In the genomic region with DNA sequence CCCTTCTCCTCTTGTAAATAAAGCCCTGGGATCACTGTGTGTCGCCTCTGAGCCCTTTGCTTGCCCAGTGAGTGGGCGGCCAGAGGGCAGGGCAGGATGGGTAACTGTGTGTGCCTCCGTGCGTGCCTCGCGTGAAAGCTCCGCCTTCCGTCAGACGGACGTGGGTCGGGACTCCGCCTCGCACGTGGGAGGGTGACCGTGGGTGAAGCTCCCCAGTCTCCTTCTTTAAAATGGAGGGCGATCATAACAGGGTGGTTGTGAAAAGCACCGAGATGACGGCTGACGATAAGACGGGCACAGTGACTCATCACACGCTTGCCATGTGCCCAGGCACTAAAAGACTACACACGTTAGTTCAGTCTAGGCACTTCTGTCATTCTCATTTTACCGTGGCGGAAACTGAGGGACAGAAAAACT, we compare ENCODE assay signal across 8 cellular contexts. TPM values are rescaled to one million over a fixed set of nuclear protein-coding genes. Genes with fewer than 3 reads are reported as not detected.
A peak's percentile ranks its signal among the peaks of the same experiment; 100 is the strongest.
DNase-seq lines count a peak whose midpoint lies in the region; ATAC-seq, FAIRE-seq and TF ChIP-seq lines count a peak whose summit lies in the region.

No MANE protein-coding gene starts in this region.

- H3K36me3 ChIP-seq in KMS-11 (ENCODE audit: insufficient read depth) = no peaks in the 10 kb centered on the region; the same call in 1 of the 2 replicates
- H3K36me3 ChIP-seq in ectodermal cell (ENCODE audit: control insufficient read depth, insufficient read depth, low read length) = peaks cover 7% of the 10 kb centered on the region

- peak overlapping the region; percentile 90 for H3K4me3 Mint-ChIP-seq in activated CD4-positive, alpha-beta T cell treated with anti-CD3 and anti-CD28 coated beads, Interleukin-2, amount 10 ng/mL, durations not matched to agents 24 days and 14 days
- H3K4me3 Mint-ChIP-seq in stimulated activated naive B cell treated with anti-CD40 and anti-IgM and Interleukin-4, amounts not matched to agents 10 μg/mL and 1 μg/mL and 100 μg/mL, for 72 hours = peak overlapping the region; percentile 89

- peak overlapping the region; percentile 99 for H3K27ac Mint-ChIP-seq in activated CD4-positive, alpha-beta T cell treated with anti-CD3 and anti-CD28 coated beads, Interleukin-2, amount 10 ng/mL, durations not matched to agents 24 days and 14 days
- peak overlapping the region; percentile 98 for H3K27ac Mint-ChIP-seq in stimulated activated naive B cell treated with anti-CD40 and anti-IgM and Interleukin-4, amounts not matched to agents 10 μg/mL and 1 μg/mL and 100 μg/mL, for 72 hours

- H2AFZ ChIP-seq in KMS-11 (ENCODE audit: low read depth) = peak overlapping the region; percentile 14; the same call in 1 of the 2 replicates

- peaks cover 69% of the 10 kb centered on the region for H3K36me3 Mint-ChIP-seq in activated CD4-positive, alpha-beta T cell treated with anti-CD3 and anti-CD28 coated beads, Interleukin-2, amount 10 ng/mL, durations not matched to agents 24 days and 14 days (ENCODE audit: low read depth)
- H3K36me3 Mint-ChIP-seq in stimulated activated naive B cell treated with anti-CD40 and anti-IgM and Interleukin-4, amounts not matched to agents 10 μg/mL and 1 μg/mL and 100 μg/mL, for 72 hours = peaks cover 60 to 81% of the 10 kb centered on the region in 2 donors

- peaks cover 69% of the 10 kb centered on the region for H3K4me1 Mint-ChIP-seq in activated CD4-positive, alpha-beta T cell treated with anti-CD3 and anti-CD28 coated beads, Interleukin-2, amount 10 ng/mL, durations not matched to agents 24 days and 14 days
- H3K4me1 Mint-ChIP-seq in stimulated activated naive B cell treated with anti-CD40 and anti-IgM and Interleukin-4, amounts not matched to agents 10 μg/mL and 1 μg/mL and 100 μg/mL, for 72 hours = peaks cover 76 to 95% of the 10 kb centered on the region in 2 donors

- WGBS in ectodermal cell, 2 experiments = 69 to 70% methylated on average over 24 of the region's 24 CpGs

- no peaks in the 10 kb centered on the region for H3K27me3 Mint-ChIP-seq in activated CD4-positive, alpha-beta T cell treated with anti-CD3 and anti-CD28 coated beads, Interleukin-2, amount 10 ng/mL, durations not matched to agents 24 days and 14 days
- no peaks in the 10 kb centered on the region for H3K27me3 Mint-ChIP-seq in stimulated activated naive B cell treated with anti-CD40 and anti-IgM and Interleukin-4, amounts not matched to agents 10 μg/mL and 1 μg/mL and 100 μg/mL, for 72 hours

- H3K27ac ChIP-seq in KMS-11 (peak overlapping the region; percentile 50; the same call in 1 of the 2 replicates), ectodermal cell (ENCODE audit: insufficient read depth, low read depth, low read length, poor library complexity, severe bottlenecking) (peak overlapping the region; percentile 64)

- ATAC-seq in stimulated activated naive B cell treated with anti-CD40 and anti-IgM and Interleukin-4, amounts not matched to agents 10 μg/mL and 1 μg/mL and 100 μg/mL, for 72 hours (replicated peaks) = peak; percentile 52 to 54

- H3K79me2 ChIP-seq in KMS-11 (ENCODE audit: insufficient read depth, low read depth) = no peaks in the 10 kb centered on the region

- no peaks in the 10 kb centered on the region for H3K9me3 ChIP-seq in ectodermal cell (ENCODE audit: control insufficient read depth, low read length)

- H3K4me1 ChIP-seq in KMS-11 (ENCODE audit: low read depth, poor library complexity, severe bottlenecking) = peaks cover 3% of the 10 kb centered on the region
- peaks cover 26% of the 10 kb centered on the region for H3K4me1 ChIP-seq in ectodermal cell (ENCODE audit: control insufficient read depth, insufficient read depth, low read length)

- peak; percentile 94 for DNase-seq in DMS53 (lab: John Stamatoyannopoulos, UW)
- DNase-seq in activated CD4-positive, alpha-beta T cell treated with anti-CD3 and anti-CD28 coated beads, Interleukin-2, amount 10 ng/mL, durations not matched to agents 24 days and 14 days = peak; percentile 94
- DNase-seq in myocyte (ENCODE audit: low read depth) = peak; percentile 79
- DNase-seq in stimulated activated naive B cell treated with anti-CD40 and anti-IgM and Interleukin-4, amounts not matched to agents 10 μg/mL and 1 μg/mL and 100 μg/mL, for 72 hours = peak; percentile 89
- DNase-seq in GM19239 (ENCODE audit: insufficient read length, low spot score) = no peak
- no peak for DNase-seq in NCI-H2227 (lab: John Stamatoyannopoulos, UW; ENCODE audit: unreplicated experiment)

- intact Hi-C loops in activated CD4-positive, alpha-beta T cell treated with anti-CD3 and anti-CD28 coated beads, Interleukin-2, amount 10 ng/mL, durations not matched to agents 24 days and 14 days (cut with micrococcal nuclease) = loop anchor here (1.0 kb wide), 3 partner anchors 8 to 17 kb away; partner anchors contain the start of genes C12orf57, EMG1 and PHB2

- H3K4me3 ChIP-seq in KMS-11 (IDR thresholded peaks at IDR 0.05; ENCODE audit: insufficient read depth, low read depth, low read length) (no peak overlapping the region), ectodermal cell (ENCODE audit: insufficient read depth, low read depth, low read length) (peak overlapping the region; percentile 13)

- TF ChIP-seq CTCF in KMS-11 (conservative IDR thresholded peaks at IDR 0.05; ENCODE audit: low read depth, low read length) = no peak

- H3K9ac ChIP-seq in KMS-11 = peak overlapping the region; percentile 42; the same call in 1 of the 2 replicates

- H3K4me2 ChIP-seq in KMS-11 = no peak overlapping the region

- H3K9me3 Mint-ChIP-seq in activated CD4-positive, alpha-beta T cell treated with anti-CD3 and anti-CD28 coated beads, Interleukin-2, amount 10 ng/mL, durations not matched to agents 24 days and 14 days = no peaks in the 10 kb centered on the region
- H3K9me3 Mint-ChIP-seq in stimulated activated naive B cell treated with anti-CD40 and anti-IgM and Interleukin-4, amounts not matched to agents 10 μg/mL and 1 μg/mL and 100 μg/mL, for 72 hours = no peaks in the 10 kb centered on the region

- H4K20me1 ChIP-seq in KMS-11 (ENCODE audit: insufficient read depth) = no peaks in the 10 kb centered on the region

- FAIRE-seq in GM19239 (lab: Jason Lieb, UNC) = no peak

- H3K27me3 ChIP-seq in KMS-11 (ENCODE audit: insufficient read depth, low read depth) (no peaks in the 10 kb centered on the region), ectodermal cell (ENCODE audit: control insufficient read depth, insufficient read depth, low read length, poor library complexity, severe bottlenecking) (no peaks in the 10 kb centered on the region)

RNA-seq across cellular contexts. Expression of gene PHB2, which starts 9.2 kb away (rescaled TPM):
- 474 and 487 TPM in 2 replicates for total RNA-seq in activated CD4-positive, alpha-beta T cell treated with anti-CD3 and anti-CD28 coated beads, Interleukin-2, amount 10 ng/mL, durations not matched to agents 24 days and 14 days
- 272 TPM for polyA plus RNA-seq in ectodermal cell (2013, experiment 1 of 4)
- polyA plus RNA-seq in ectodermal cell (2013, experiment 2 of 4) = 264 TPM
- polyA plus RNA-seq in ectodermal cell (2013, experiment 3 of 4) = 236 TPM
- 262 TPM for polyA plus RNA-seq in ectodermal cell (2013, experiment 4 of 4)
- 222 and 275 TPM in 2 replicates for total RNA-seq in myocyte
- polyA plus RNA-seq in myocyte (2012) = 163 TPM

RNA-seq across cellular contexts. Expression of gene EMG1, which starts 9.4 kb away (rescaled TPM):
- 129 and 131 TPM in 2 replicates for total RNA-seq in activated CD4-positive, alpha-beta T cell treated with anti-CD3 and anti-CD28 coated beads, Interleukin-2, amount 10 ng/mL, durations not matched to agents 24 days and 14 days
- polyA plus RNA-seq in ectodermal cell (2013, experiment 1 of 4) = 40.0 TPM
- polyA plus RNA-seq in ectodermal cell (2013, experiment 2 of 4) = 34.5 TPM
- polyA plus RNA-seq in ectodermal cell (2013, experiment 3 of 4) = 21.3 TPM
- 24.4 TPM for polyA plus RNA-seq in ectodermal cell (2013, experiment 4 of 4)
- total RNA-seq in myocyte = 33.3 and 52.3 TPM in 2 replicates
- 50.7 TPM for polyA plus RNA-seq in myocyte (2012)

RNA-seq across cellular contexts. Expression of gene PTPN6, which starts 10.1 kb away (rescaled TPM):
- total RNA-seq in activated CD4-positive, alpha-beta T cell treated with anti-CD3 and anti-CD28 coated beads, Interleukin-2, amount 10 ng/mL, durations not matched to agents 24 days and 14 days = 349 and 355 TPM in 2 replicates
- 2.0 TPM for polyA plus RNA-seq in ectodermal cell (2013, experiment 1 of 4)
- polyA plus RNA-seq in ectodermal cell (2013, experiment 2 of 4) = 2.1 TPM
- 2.7 TPM for polyA plus RNA-seq in ectodermal cell (2013, experiment 3 of 4)
- 2.5 TPM for polyA plus RNA-seq in ectodermal cell (2013, experiment 4 of 4)
- 1.5 TPM in 1 of 2 replicates, not detected in the other for total RNA-seq in myocyte
- 0.76 TPM for polyA plus RNA-seq in myocyte (2012)

RNA-seq across cellular contexts. Expression of gene C12orf57, which starts 17.5 kb away (rescaled TPM):
- 168 and 174 TPM in 2 replicates for total RNA-seq in activated CD4-positive, alpha-beta T cell treated with anti-CD3 and anti-CD28 coated beads, Interleukin-2, amount 10 ng/mL, durations not matched to agents 24 days and 14 days
- polyA plus RNA-seq in ectodermal cell (2013, experiment 1 of 4) = 290 TPM
- polyA plus RNA-seq in ectodermal cell (2013, experiment 2 of 4) = 288 TPM
- polyA plus RNA-seq in ectodermal cell (2013, experiment 3 of 4) = 271 TPM
- 291 TPM for polyA plus RNA-seq in ectodermal cell (2013, experiment 4 of 4)
- 116 and 166 TPM in 2 replicates for total RNA-seq in myocyte
- polyA plus RNA-seq in myocyte (2012) = 196 TPM

RNA-seq across cellular contexts. Expression of gene RNU7-1, which starts 17.7 kb away (rescaled TPM):
- total RNA-seq in activated CD4-positive, alpha-beta T cell treated with anti-CD3 and anti-CD28 coated beads, Interleukin-2, amount 10 ng/mL, durations not matched to agents 24 days and 14 days = not detected in 2 replicates
- polyA plus RNA-seq in ectodermal cell (2013, experiment 1 of 4) = not detected
- not detected for polyA plus RNA-seq in ectodermal cell (2013, experiment 2 of 4)
- polyA plus RNA-seq in ectodermal cell (2013, experiment 3 of 4) = not detected
- polyA plus RNA-seq in ectodermal cell (2013, experiment 4 of 4) = not detected
- not detected in 2 replicates for total RNA-seq in myocyte
- not detected for polyA plus RNA-seq in myocyte (2012)

Comparison
In these comparisons a context has a peak if more than half of its experiments do, and no peak if none do; other contexts are left out.
1. DNase-seq: peak in DMS53 (single experiment), activated CD4-positive, alpha-beta T cell treated with anti-CD3 and anti-CD28 coated beads, Interleukin-2, amount 10 ng/mL, durations not matched to agents 24 days and 14 days (single experiment), myocyte (single experiment) and stimulated activated naive B cell treated with anti-CD40 and anti-IgM and Interleukin-4, amounts not matched to agents 10 μg/mL and 1 μg/mL and 100 μg/mL, for 72 hours (single experiment); none in GM19239 (single experiment) and NCI-H2227 (single experiment).
2. RNA of gene PTPN6, which starts 10.1 kb away (total RNA-seq): 349 to 355 TPM in activated CD4-positive, alpha-beta T cell treated with anti-CD3 and anti-CD28 coated beads, Interleukin-2, amount 10 ng/mL, durations not matched to agents 24 days and 14 days; 1.5 TPM in myocyte; every median in the first group is over 100 times any median in the second.